Comparison of ENCODE assay signal across 28 cellular contexts in the genomic region with DNA sequence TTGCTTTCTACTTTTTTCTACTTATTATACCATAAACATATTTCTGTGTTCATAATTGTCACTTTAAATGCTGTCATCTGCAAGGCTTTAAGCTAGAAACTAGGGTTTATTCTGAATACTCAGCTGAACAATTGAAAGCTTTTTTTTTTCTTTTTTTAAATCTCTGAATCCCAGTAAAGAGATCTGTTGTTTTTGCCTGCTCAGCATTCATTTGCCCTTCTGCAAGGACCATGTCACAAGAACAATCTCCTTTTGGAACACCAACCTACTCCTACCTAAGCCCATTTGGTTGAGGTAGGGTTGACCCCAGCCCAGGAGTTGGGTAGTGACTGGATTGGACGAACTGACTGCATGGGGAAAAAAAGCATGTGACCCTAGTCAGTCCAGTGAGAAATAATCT.
"Had no signal": no experiment of that assay in that cellular context is flagged by ENCODE, and none has a peak within 500 bp of the region (broad histone marks: within the 10 kb centered on the region; RNA-seq: fewer than 3 reads in every experiment).

No MANE protein-coding gene starts in this region.

- H3K4me2 ChIP-seq: hepatocyte had no signal

- H3K36me3 ChIP-seq: colonic mucosa, esophagus squamous epithelium, gastrocnemius medialis, heart left ventricle, left ventricle myocardium inferior, lower lobe of right lung had no signal

- H2AFZ ChIP-seq: hepatocyte had no signal

- FAIRE-seq: endometrium, kidney had no signal

- ATAC-seq: effector memory CD8-positive, alpha-beta T cell; esophagus mucosa; gastrocnemius medialis; heart left ventricle; left colon; left lobe of liver; lower lobe of right lung; mucosa of descending colon had no signal

- DNase-seq: colonic mucosa; cortex of kidney; effector CD8-positive, alpha-beta T cell; effector memory CD8-positive, alpha-beta T cell; endodermal cell; erythroblast; esophagus squamous epithelium; foreskin fibroblast; foreskin melanocyte; gastrocnemius medialis; glutamatergic neuron; heart left ventricle; hypothalamus; immature natural killer cell; islet precursor cell; kidney; kidney glomerular epithelial cell; left colon; left ventricle myocardium inferior; lower lobe of right lung; mesenchymal stem cell; mucosa of descending colon; naive B cell had no signal

- H3K27ac ChIP-seq: colonic mucosa, epithelial cell of prostate, esophagus squamous epithelium, gastrocnemius medialis, heart left ventricle, hepatocyte, left ventricle myocardium inferior, lower lobe of right lung had no signal

- H3K4me3 ChIP-seq: colonic mucosa, esophagus squamous epithelium, gastrocnemius medialis, heart left ventricle, hepatocyte, left ventricle myocardium inferior, lower lobe of right lung, mucosa of descending colon had no signal

- H3K9me3 ChIP-seq: colonic mucosa, esophagus squamous epithelium, gastrocnemius medialis, lower lobe of right lung, mucosa of descending colon had no signal

- H3K79me2 ChIP-seq: hepatocyte had no signal

- H3K4me1 ChIP-seq: colonic mucosa, esophagus squamous epithelium, gastrocnemius medialis, heart left ventricle, left ventricle myocardium inferior, lower lobe of right lung had no signal

- H3K27me3 ChIP-seq: colonic mucosa, esophagus squamous epithelium, gastrocnemius medialis, heart left ventricle, hepatocyte had no signal
